ENCODE assay signal across 14 cellular contexts in genomic region chr20:57250607-57251343, GRCh38. TPM values are rescaled to one million over a fixed set of nuclear protein-coding genes. Genes with fewer than 3 reads are reported as not detected.
DNase-seq lines count a peak whose midpoint lies in the region; ATAC-seq and TF ChIP-seq lines count a peak whose summit lies in the region.
"Had no signal": no experiment of that assay in that cellular context is flagged by ENCODE, and none has a peak within 500 bp of the region (broad histone marks: within the 10 kb centered on the region; RNA-seq: fewer than 3 reads in every experiment).

No MANE protein-coding gene starts in this region.

- H3K9ac ChIP-seq in SU-DHL-6 (ENCODE audit: low read length), result peak overlapping the region; percentile 45

- no peaks in the 10 kb centered on the region for H3K36me3 Mint-ChIP-seq in osteocyte (ENCODE audit: unreplicated experiment)

- intact Hi-C loops in left ventricle myocardium superior (cut with micrococcal nuclease), result loop anchor here (10.0 kb wide), 1 partner anchor 86 kb away; no protein-coding TSS in a partner anchor

- H3K4me3 Mint-ChIP-seq in osteocyte (ENCODE audit: unreplicated experiment), result no peak overlapping the region

- H3K9me3 Mint-ChIP-seq in osteocyte (ENCODE audit: unreplicated experiment), result peaks cover 6% of the 10 kb centered on the region

- ATAC-seq in GM21737 (IDR thresholded peaks at IDR 0.05; ENCODE audit: unreplicated experiment) (peak; percentile 64), left ventricle myocardium superior (peak; percentile 35), GM19328 (IDR thresholded peaks at IDR 0.05; ENCODE audit: unreplicated experiment) (no peak), GM18502 (IDR thresholded peaks at IDR 0.05; ENCODE audit: poor library complexity, unreplicated experiment) (no peak)

- H3K27me3 Mint-ChIP-seq in osteocyte (ENCODE audit: unreplicated experiment), result peaks cover 32% of the 10 kb centered on the region

- H3K4me3 ChIP-seq in SU-DHL-6 (ENCODE audit: insufficient read depth, low read length, poor library complexity, severe bottlenecking), result peak overlapping the region; percentile 31
- H3K4me3 ChIP-seq: SJSA1 had no signal

- peaks cover 38% of the 10 kb centered on the region; the same call in 1 of the 2 replicates for H3F3A ChIP-seq in SU-DHL-6 (ENCODE audit: insufficient read depth)

- no peaks in the 10 kb centered on the region for H3K9me2 ChIP-seq in SU-DHL-6 (replicated peaks; ENCODE audit: insufficient read depth, low read length)

- H3K4me1 Mint-ChIP-seq in osteocyte (ENCODE audit: unreplicated experiment), result peaks cover 4% of the 10 kb centered on the region

- peak overlapping the region; percentile 97 for H3K4me2 ChIP-seq in SU-DHL-6 (ENCODE audit: low read depth, low read length, poor library complexity, severe bottlenecking)

- no peaks in the 10 kb centered on the region for H3K27me3 ChIP-seq in SU-DHL-6 (ENCODE audit: low read length)
- H3K27me3 ChIP-seq: brain microvascular endothelial cell, SJSA1 had no signal

- H3K27ac ChIP-seq in SU-DHL-6 (ENCODE audit: low read depth, low read length), result peak overlapping the region; percentile 75
- H3K27ac ChIP-seq: brain microvascular endothelial cell, C4-2B, SJSA1 had no signal

- no peak overlapping the region for H3K27ac Mint-ChIP-seq in osteocyte (ENCODE audit: unreplicated experiment)

- peaks cover 99% of the 10 kb centered on the region for H3K79me2 ChIP-seq in SU-DHL-6 (ENCODE audit: insufficient read depth, low read length)

- DNase-seq in A172 (ENCODE audit: low spot score) (peak; percentile 75), left ventricle myocardium superior (no peak), osteocyte (ENCODE audit: extremely low spot score, unreplicated experiment) (no peak), HPDE6-E6E7 (ENCODE audit: extremely low spot score) (no peak)
- DNase-seq: activated CD4-positive, alpha-beta T cell treated with anti-CD3 and anti-CD28 coated beads, Interleukin-2, amount 50 U/mL, for 4 hours; GOT3; NCI-H345 had no signal

- peaks cover 6% of the 10 kb centered on the region; the same call in 1 of the 2 replicates for H3K36me3 ChIP-seq in SU-DHL-6 (ENCODE audit: low read length)
- H3K36me3 ChIP-seq: brain microvascular endothelial cell, SJSA1 had no signal

- H4K20me1 ChIP-seq in SU-DHL-6 (ENCODE audit: low read depth, low read length), result 0 out of 2 replicates have a peak, but pooled peaks cover 5% of the 10 kb centered on the region

- no peak overlapping the region for H2AFZ ChIP-seq in SU-DHL-6 (ENCODE audit: low read depth, low read length, severe bottlenecking)

- TF ChIP-seq CTCF in SU-DHL-6 (IDR thresholded peaks at IDR 0.05; ENCODE audit: insufficient read depth, low read length, poor library complexity, severe bottlenecking) (no peak), osteocyte (IDR thresholded peaks at IDR 0.05) (no peak)

- no peaks in the 10 kb centered on the region for H3K9me3 ChIP-seq in SU-DHL-6 (ENCODE audit: insufficient read depth, low read length)
- H3K9me3 ChIP-seq: SJSA1 had no signal

RNA-seq across cellular contexts. Expression of gene BMP7, which starts 15.7 kb away (rescaled TPM):
- total RNA-seq in A172 (2014; rRNA removed; shearing (Covaris generic)), result 7.8 and 10.2 TPM in 2 replicates
- total RNA-seq in left ventricle myocardium superior (32.2 TPM), osteocyte (not detected in 2 replicates)
- total RNA-seq: SJSA1 had no signal

Comparison
In these comparisons a context has a peak if more than half of its experiments do, and no peak if none do; other contexts are left out.
1. ATAC-seq: peak in GM21737 (single experiment) and left ventricle myocardium superior (single experiment); none in GM19328 (single experiment) and GM18502 (single experiment).